ENCODE assay signal across 23 cellular contexts in genomic region chr1:17210176-17210575, GRCh38. TPM values are rescaled to one million over a fixed set of nuclear protein-coding genes. Genes with fewer than 3 reads are reported as not detected.
DNase-seq lines count a peak whose midpoint lies in the region; ATAC-seq, FAIRE-seq and TF ChIP-seq lines count a peak whose summit lies in the region.
"Had no signal": no experiment of that assay in that cellular context is flagged by ENCODE, and none has a peak within 500 bp of the region (broad histone marks: within the 10 kb centered on the region; RNA-seq: fewer than 3 reads in every experiment).

No MANE protein-coding gene starts in this region.

- H3K79me1 ChIP-seq in mesendoderm (ENCODE audit: low read length), result no peaks in the 10 kb centered on the region

- H4K8ac ChIP-seq in mesendoderm (ENCODE audit: low read depth, low read length), result no peak overlapping the region

- H3K36me3 ChIP-seq in HCT116 (ENCODE audit: control insufficient read depth in 1 of 2, insufficient read depth in 2 of 2, low read length in 2 of 2), result no peaks in the 10 kb centered on the region
- H3K36me3 ChIP-seq in mesendoderm (ENCODE audit: control insufficient read depth, insufficient read depth, low read length), result no peaks in the 10 kb centered on the region
- H3K36me3 ChIP-seq: BE2C, Peyer's patch had no signal

- H3K18ac ChIP-seq in mesendoderm (ENCODE audit: low read length), result no peak overlapping the region

- FAIRE-seq in urothelium cell line (lab: Jason Lieb, UNC), result no peak
- FAIRE-seq: GM12892, HepG2 had no signal

- no peak overlapping the region for H3K23ac ChIP-seq in mesendoderm (ENCODE audit: low read length)

- no peak overlapping the region for H2AFZ ChIP-seq in HCT116 (ENCODE audit: low read depth, low read length, poor library complexity, severe bottlenecking)

- H4K5ac ChIP-seq in mesendoderm (ENCODE audit: low read length), result no peak overlapping the region

- peaks cover 23 to 61% of the 10 kb centered on the region in 2 experiments for H3K4me1 ChIP-seq in HCT116 (ENCODE audit: control insufficient read depth in 1 of 2, insufficient read depth in 2 of 2, low read length in 2 of 2)
- H3K4me1 ChIP-seq in mesendoderm (ENCODE audit: control insufficient read depth, low read depth, low read length), result no peaks in the 10 kb centered on the region
- H3K4me1 ChIP-seq: BE2C had no signal

- TF ChIP-seq RAD21 in HCT116 (IDR thresholded peaks at IDR 0.05; ENCODE audit: low read depth), result no peak

- H2BK15ac ChIP-seq in mesendoderm (replicated peaks; ENCODE audit: low read depth), result no peak overlapping the region

- H3K4ac ChIP-seq in mesendoderm (ENCODE audit: low read depth, low read length), result no peak overlapping the region

- intact Hi-C loops in HCT116 (cut with micrococcal nuclease), result no loop called here

- no TSS peak for BruUV-seq in HCT116 (replicated peaks; lab: Mats Ljungman, UMichigan)

- H3K4me3 ChIP-seq in HCT116 (replicated peaks in 1 of 2; ENCODE audit: low read depth in 1 of 2, low read length in 2 of 2) (no peak overlapping the region), mesendoderm (ENCODE audit: low read length) (no peak overlapping the region)
- H3K4me3 ChIP-seq: Peyer's patch had no signal

- DNase-seq in HCT116 (ENCODE audit: low read depth, low spot score) (no peak), RWPE1 (ENCODE audit: low spot score) (no peak), mesendoderm (peak; percentile 41), urothelium cell line (ENCODE audit: low spot score) (peak; percentile 46), NCI-H226 (no peak), NCI-H187 treated with DMSO at 0.1 percent for 48 hours (lab: John Stamatoyannopoulos, UW) (no peak)
- DNase-seq: BE2C, DMS 273 treated with DMSO at 0.1 percent for 48 hours, GF-D8, HFFc6, NCI-H1436, NCI-H2081, NCI-H510A, NCI-H774, Peyer's patch, SHP77 treated with DMSO at 0.1 percent for 48 hours had no signal

- H3K27me3 ChIP-seq in HCT116 (ENCODE audit: insufficient read depth, low read length), result no peaks in the 10 kb centered on the region
- H3K27me3 ChIP-seq in mesendoderm (ENCODE audit: insufficient read depth, low read length, poor library complexity), result no peaks in the 10 kb centered on the region
- H3K27me3 ChIP-seq: BE2C, Peyer's patch had no signal

- RAD21 ChIA-PET in HCT116 (lab: Charles Lee; ENCODE audit: low non-redundant PET in 1 of 2, low total read pairs in 2 of 2, uncharacterized antibody in 2 of 2, unreplicated experiment in 2 of 2), result interaction anchor here in 1 of 2 experiments (0.6 kb wide), 1 partner anchor 32 kb away, joined by 3 read pairs; no protein-coding TSS in a partner anchor

- CTCF ChIA-PET in HCT116 (lab: Charles Lee) (no interaction called here), RWPE1 (lab: Yijun Ruan, JAX) (no interaction called here)

- POLR2A ChIA-PET in HCT116 (lab: Charles Lee), result no interaction called here
- POLR2A ChIA-PET in RWPE1 (lab: Yijun Ruan, JAX; ENCODE audit: low non-redundant PET), result no interaction called here

- H2AK5ac ChIP-seq in mesendoderm (ENCODE audit: low read length), result no peak overlapping the region

- no peak for TF ChIP-seq POLR2A in HCT116 (IDR thresholded peaks at IDR 0.05; ENCODE audit: borderline replicate concordance, extremely low read depth, insufficient read depth, insufficient read length)

- no peak for TF ChIP-seq CTCF in HCT116 (IDR thresholded peaks at IDR 0.05 in 2 of 3, conservative IDR thresholded peaks at IDR 0.05 in 1 of 3; ENCODE audit: borderline replicate concordance in 1 of 3, insufficient read depth in 1 of 3, low read depth in 2 of 3, low read length in 2 of 3)
- no peak for TF ChIP-seq CTCF in RWPE1 (conservative IDR thresholded peaks at IDR 0.05; ENCODE audit: low read depth)

- WGBS in mesendoderm (ENCODE audit: extremely low coverage, insufficient coverage, low lambda C conversion rate), result no CpG with 5 or more reads among the region's 8 CpGs

- ATAC-seq in HCT116 (no peak), HG02973 (IDR thresholded peaks at IDR 0.05; ENCODE audit: unreplicated experiment) (no peak)
- ATAC-seq: HepG2, SK-N-SH treated with all-trans-retinoic acid at 6 μM for 48 hours had no signal

- H2BK5ac ChIP-seq in mesendoderm (ENCODE audit: low read length), result no peak overlapping the region

- no peak overlapping the region for H3K27ac ChIP-seq in HCT116 (ENCODE audit: low read depth, low read length)
- peak overlapping the region; percentile 85 for H3K27ac ChIP-seq in RWPE1
- H3K27ac ChIP-seq in mesendoderm (ENCODE audit: low read depth, low read length), result no peak overlapping the region
- H3K27ac ChIP-seq: Peyer's patch had no signal

- no peaks in the 10 kb centered on the region for H3K79me2 ChIP-seq in HCT116 (ENCODE audit: insufficient read depth, low read length)
- no peaks in the 10 kb centered on the region for H3K79me2 ChIP-seq in mesendoderm (ENCODE audit: control insufficient read depth, insufficient read depth, low read length)

- H3K4me2 ChIP-seq in HCT116 (ENCODE audit: low read length), result peak overlapping the region; percentile 33; the same call in 1 of the 2 replicates
- no peak overlapping the region for H3K4me2 ChIP-seq in mesendoderm (ENCODE audit: low read length)

- H3K9me3 ChIP-seq in HCT116 (ENCODE audit: control insufficient read depth in 1 of 2, insufficient read depth in 1 of 2, low read depth in 1 of 2, low read length in 2 of 2), result no peaks in the 10 kb centered on the region
- H3K9me3 ChIP-seq: BE2C, Peyer's patch had no signal

- no peaks in the 10 kb centered on the region for H3K9me2 ChIP-seq in HCT116 (ENCODE audit: insufficient read depth)

- no peaks in the 10 kb centered on the region for H4K20me1 ChIP-seq in HCT116 (ENCODE audit: insufficient read depth)

- no peak overlapping the region for H2BK120ac ChIP-seq in mesendoderm (ENCODE audit: low read depth, low read length)

- H3K9ac ChIP-seq in HCT116 (ENCODE audit: low read length), result peak overlapping the region; percentile 20; the same call in 1 of the 2 replicates
- no peak overlapping the region for H3K9ac ChIP-seq in mesendoderm (ENCODE audit: low read length)

- no peak overlapping the region for H3K56ac ChIP-seq in mesendoderm (ENCODE audit: low read length)

TF ChIP-seq in HCT116, 20 proteins besides CTCF, POLR2A, EP300 and RAD21:
- TF ChIP-seq JUND (IDR thresholded peaks at IDR 0.05) (no peak), ZBTB33 (IDR thresholded peaks at IDR 0.05; ENCODE audit: extremely low read depth, insufficient replicate concordance, low read length) (no peak), ELF1 (IDR thresholded peaks at IDR 0.05; ENCODE audit: borderline replicate concordance, low read depth) (no peak), ZFX (IDR thresholded peaks at IDR 0.05) (no peak), POLR2AphosphoS5 (IDR thresholded peaks at IDR 0.05; ENCODE audit: low read depth, low read length) (no peak)
TF ChIP-seq in HCT116: peak in this region for 0.

RNA-seq across cellular contexts. Expression of gene PADI1, which starts 5.2 kb away (rescaled TPM):
- total RNA-seq in HCT116 (2021; ENCODE audit: unreplicated experiment), result 0.37 TPM
- 0.05 and 0.08 TPM in 2 replicates for polyA plus RNA-seq in HCT116 (2012)
- polyA plus RNA-seq in mesendoderm (2013, experiment 1 of 2), result 0.11 TPM
- 0.07 TPM for polyA plus RNA-seq in mesendoderm (2013, experiment 2 of 2)
- total RNA-seq: CD8-positive, alpha-beta memory T cell; HepG2; Peyer's patch; T-helper 1 cell treated with Interleukin-12 subunit alpha and Interleukin-12 subunit beta and Interleukin-4 antibody, amounts not matched to agents 30 ng/mL and 1 ng/mL, for 36 hours had no signal
- polyA plus RNA-seq: AG04450; CD8-positive, alpha-beta memory T cell; HepG2 had no signal

RNA-seq across cellular contexts. Expression of gene PADI3, which starts 38.7 kb away (rescaled TPM):
- total RNA-seq in HCT116 (2021; ENCODE audit: unreplicated experiment), result 0.93 TPM
- 0.52 and 1.3 TPM in 2 replicates for polyA plus RNA-seq in HCT116 (2012)
- 0.06 TPM for polyA plus RNA-seq in mesendoderm (2013, experiment 1 of 2)
- polyA plus RNA-seq in mesendoderm (2013, experiment 2 of 2), result 0.06 TPM
- total RNA-seq: CD8-positive, alpha-beta memory T cell; HepG2; Peyer's patch; T-helper 1 cell treated with Interleukin-12 subunit alpha and Interleukin-12 subunit beta and Interleukin-4 antibody, amounts not matched to agents 30 ng/mL and 1 ng/mL, for 36 hours had no signal
- polyA plus RNA-seq: CD8-positive, alpha-beta memory T cell; HepG2 had no signal

Comparison
In these comparisons a context has a peak if more than half of its experiments do, and no peak if none do; other contexts are left out.
1. DNase-seq: peak in mesendoderm (single experiment) and urothelium cell line (single experiment); none in HCT116 (single experiment), RWPE1 (single experiment), NCI-H226 (single experiment) and NCI-H187 treated with DMSO at 0.1 percent for 48 hours (single experiment).